Comparison of ENCODE assay signal across 12 cellular contexts in genomic region chr21:31282095-31282709, GRCh38.
A peak's percentile ranks its signal among the peaks of the same experiment; 100 is the strongest.
DNase-seq lines count a peak whose midpoint lies in the region; ATAC-seq and TF ChIP-seq lines count a peak whose summit lies in the region.
"Had no signal": no experiment of that assay in that cellular context is flagged by ENCODE, and none has a peak within 500 bp of the region (broad histone marks: within the 10 kb centered on the region; RNA-seq: fewer than 3 reads in every experiment).

No MANE protein-coding gene starts in this region.

- H3K9me3 ChIP-seq in right cardiac atrium (ENCODE audit: control insufficient read depth, low read length) = no peaks in the 10 kb centered on the region

- no peak for TF ChIP-seq CTCF in type B pancreatic cell (conservative IDR thresholded peaks at IDR 0.05)

- H3K4me1 Mint-ChIP-seq in activated T-cell treated with anti-CD3 and anti-CD28 coated beads, Interleukin-2, amount 50 U/mL, for 24 hours (ENCODE audit: low read depth) = peaks cover 40% of the 10 kb centered on the region
- H3K4me1 Mint-ChIP-seq in activated T-helper 17 cell treated with anti-CD3 and anti-CD28 coated beads, Interleukin-2, amount 50 U/mL, for 72 hours = peaks cover 15% of the 10 kb centered on the region
- peaks cover 11% of the 10 kb centered on the region for H3K4me1 Mint-ChIP-seq in type B pancreatic cell (ENCODE audit: unreplicated experiment)

- H3K9me3 Mint-ChIP-seq in activated T-cell treated with anti-CD3 and anti-CD28 coated beads, Interleukin-2, amount 50 U/mL, for 24 hours = peaks cover under 1% of the 10 kb centered on the region
- H3K9me3 Mint-ChIP-seq in activated T-helper 17 cell treated with anti-CD3 and anti-CD28 coated beads, Interleukin-2, amount 50 U/mL, for 72 hours = no peaks in the 10 kb centered on the region
- H3K9me3 Mint-ChIP-seq in type B pancreatic cell = no peaks in the 10 kb centered on the region

- H3K36me3 Mint-ChIP-seq in activated T-cell treated with anti-CD3 and anti-CD28 coated beads, Interleukin-2, amount 50 U/mL, for 24 hours (ENCODE audit: low read depth) = peaks cover 26% of the 10 kb centered on the region
- H3K36me3 Mint-ChIP-seq in activated T-helper 17 cell treated with anti-CD3 and anti-CD28 coated beads, Interleukin-2, amount 50 U/mL, for 72 hours (ENCODE audit: low read depth) = no peaks in the 10 kb centered on the region
- peaks cover 6% of the 10 kb centered on the region for H3K36me3 Mint-ChIP-seq in type B pancreatic cell

- H3K27me3 ChIP-seq in right cardiac atrium (ENCODE audit: control insufficient read depth, insufficient read depth) = no peaks in the 10 kb centered on the region

- ATAC-seq in activated T-helper 17 cell treated with anti-CD3 and anti-CD28 coated beads, Interleukin-2, amount 50 U/mL, for 72 hours (replicated peaks) = no peak
- peak; percentile 89 to 96 for ATAC-seq in right cardiac atrium
- ATAC-seq in HG02763 (IDR thresholded peaks at IDR 0.05; ENCODE audit: unreplicated experiment) = no peak
- ATAC-seq in HG03460 (IDR thresholded peaks at IDR 0.05; ENCODE audit: unreplicated experiment) = no peak

- intact Hi-C loops in right cardiac atrium (cut with DNase I) = no loop called here

- DNase-seq in activated T-cell treated with anti-CD3 and anti-CD28 coated beads, Interleukin-2, amount 50 U/mL, for 24 hours = no peak
- no peak for DNase-seq in activated T-cell treated with anti-CD3 and anti-CD28 coated beads, Interleukin-2, amount 50 U/mL, for 1 hour
- DNase-seq in right cardiac atrium = peak; percentile 57 to 71 (median 58)
- DNase-seq in type B pancreatic cell (ENCODE audit: extremely low spot score, unreplicated experiment) = no peak
- no peak for DNase-seq in dermis blood vessel endothelial cell
- DNase-seq: anterior cingulate cortex, NCI-H146 had no signal

- H3K4me3 Mint-ChIP-seq in activated T-cell treated with anti-CD3 and anti-CD28 coated beads, Interleukin-2, amount 50 U/mL, for 24 hours = no peak overlapping the region
- H3K4me3 Mint-ChIP-seq in activated T-helper 17 cell treated with anti-CD3 and anti-CD28 coated beads, Interleukin-2, amount 50 U/mL, for 72 hours = peak overlapping the region; percentile 40
- H3K4me3 Mint-ChIP-seq in type B pancreatic cell = no peak overlapping the region
- H3K4me3 Mint-ChIP-seq: T-helper 2 cell treated with Interferon-gamma antibody and Interleukin-4, amounts not matched to agents 5 μg/mL and 100 μg/mL, for 36 hours had no signal

- H3K4me1 ChIP-seq in right cardiac atrium (ENCODE audit: control insufficient read depth, insufficient read depth, low read length) = peaks cover 4% of the 10 kb centered on the region

- H3K27me3 Mint-ChIP-seq in activated T-cell treated with anti-CD3 and anti-CD28 coated beads, Interleukin-2, amount 50 U/mL, for 24 hours = no peaks in the 10 kb centered on the region
- no peaks in the 10 kb centered on the region for H3K27me3 Mint-ChIP-seq in activated T-helper 17 cell treated with anti-CD3 and anti-CD28 coated beads, Interleukin-2, amount 50 U/mL, for 72 hours
- H3K27me3 Mint-ChIP-seq in type B pancreatic cell = no peaks in the 10 kb centered on the region

- peak overlapping the region; percentile 72 for H3K27ac Mint-ChIP-seq in activated T-cell treated with anti-CD3 and anti-CD28 coated beads, Interleukin-2, amount 50 U/mL, for 24 hours
- peak overlapping the region; percentile 58 for H3K27ac Mint-ChIP-seq in activated T-helper 17 cell treated with anti-CD3 and anti-CD28 coated beads, Interleukin-2, amount 50 U/mL, for 72 hours
- H3K27ac Mint-ChIP-seq in type B pancreatic cell = peak overlapping the region; percentile 80
- H3K27ac Mint-ChIP-seq: T-helper 2 cell treated with Interferon-gamma antibody and Interleukin-4, amounts not matched to agents 5 μg/mL and 100 μg/mL, for 36 hours had no signal

- whole genome bisulfite sequencing in right cardiac atrium = 39% methylated on average over 9 of the region's 9 CpGs

- H3K4me3 ChIP-seq in right cardiac atrium (ENCODE audit: low read length) = no peak overlapping the region
- H3K4me3 ChIP-seq: lung had no signal

- no peak overlapping the region for H3K27ac ChIP-seq in right cardiac atrium (ENCODE audit: low read length)

Comparison
In these comparisons a context has a peak if more than half of its experiments do, and no peak if none do; other contexts are left out.
1. DNase-seq: peak in right cardiac atrium (3 of 3); none in activated T-cell treated with anti-CD3 and anti-CD28 coated beads, Interleukin-2, amount 50 U/mL, for 24 hours (single experiment), activated T-cell treated with anti-CD3 and anti-CD28 coated beads, Interleukin-2, amount 50 U/mL, for 1 hour (single experiment), type B pancreatic cell (single experiment) and dermis blood vessel endothelial cell (single experiment).
2. ATAC-seq: peak in right cardiac atrium (2 of 2); none in activated T-helper 17 cell treated with anti-CD3 and anti-CD28 coated beads, Interleukin-2, amount 50 U/mL, for 72 hours (single experiment), HG02763 (single experiment) and HG03460 (single experiment).
3. Peak in every context shown above with its lines, with median percentiles within 50 percentile points of each other: H3K27ac Mint-ChIP-seq.